ENCODE assay signal across 10 cellular contexts in genomic region chr2:232988444-232988843, GRCh38. TPM values are rescaled to one million over a fixed set of nuclear protein-coding genes. Genes with fewer than 3 reads are reported as not detected.
A peak's percentile ranks its signal among the peaks of the same experiment; 100 is the strongest.
DNase-seq lines count a peak whose midpoint lies in the region; ATAC-seq, FAIRE-seq and TF ChIP-seq lines count a peak whose summit lies in the region.
"Had no signal": no experiment of that assay in that cellular context is flagged by ENCODE, and none has a peak within 500 bp of the region (broad histone marks: within the 10 kb centered on the region; RNA-seq: fewer than 3 reads in every experiment).

No MANE protein-coding gene starts in this region.

- POLR2A ChIA-PET in A549 (lab: Yijun Ruan, JAX) = interaction anchor here (1.0 kb wide), 2 partner anchors 9 to 132 kb away, joined by 3 to 6 read pairs; no protein-coding TSS in a partner anchor

- H3K4me3 Mint-ChIP-seq in HFFc6 = peak overlapping the region; percentile 38

- CTCF ChIA-PET in A549 (lab: Yijun Ruan, JAX) = interaction anchor here (0.9 to 2.2 kb wide), 5 partner anchors 9 to 71 kb away, joined by 3 to 13 read pairs (median 4); no protein-coding TSS in a partner anchor

- intact Hi-C loops in Right ventricle myocardium inferior (cut with DNase I) = no loop called here

- peak; percentile 42; a peak in 4 of 5 replicates for TF ChIP-seq RAD21 in A549 (conservative IDR thresholded peaks at IDR 0.05 in 1 of 2, IDR thresholded peaks at IDR 0.05 in 1 of 2)

- peak overlapping the region; percentile 80 for H3K4me2 ChIP-seq in A549

- H3K9me3 ChIP-seq in A549 = peaks cover 14% of the 10 kb centered on the region; the same call in 2 of the 3 replicates

- no peak for TF ChIP-seq POLR2A in A549 (IDR thresholded peaks at IDR 0.05; ENCODE audit: low read length)

- H3K27me3 Mint-ChIP-seq in HFFc6 (ENCODE audit: insufficient read depth) = peaks cover 7% of the 10 kb centered on the region; the same call in 1 of the 2 replicates

- peak overlapping the region; percentile 83 for H3K27ac Mint-ChIP-seq in HFFc6

- H3K36me3 Mint-ChIP-seq in HFFc6 (ENCODE audit: low read depth) = peaks cover 6% of the 10 kb centered on the region; the same call in 1 of the 2 replicates

- H3K4me1 ChIP-seq in A549 = peaks cover 33% of the 10 kb centered on the region
- H3K4me1 ChIP-seq: heart right ventricle had no signal

- H3K4me3 ChIP-seq in A549 (no peak overlapping the region), astrocyte of the cerebellum (ENCODE audit: low read depth, low read length) (no peak overlapping the region)
- H3K4me3 ChIP-seq: heart right ventricle had no signal

- FAIRE-seq in A549 (lab: Jason Lieb, UNC) = peak; percentile 88

- TF ChIP-seq EP300 in A549 (IDR thresholded peaks at IDR 0.05) = peak; percentile 54 to 78; a peak in 2 of 5 replicates

- H3K4me1 Mint-ChIP-seq in HFFc6 (ENCODE audit: low read depth) = peaks cover 25% of the 10 kb centered on the region

- H3K27ac ChIP-seq in A549 = peak overlapping the region; percentile 92 to 98
- H3K27ac ChIP-seq: heart right ventricle had no signal

- H3K9me3 Mint-ChIP-seq in HFFc6 = peaks cover 5% of the 10 kb centered on the region

- in situ Hi-C loops in astrocyte of the cerebellum (cut with HindIII; ENCODE audit: low sequenced_read_pairs) = no loop called here

- WGBS in A549 (ENCODE audit: missing lambda C conversion rate) = 0% methylated on average over 5 of the region's 5 CpGs

- no peak for TF ChIP-seq CTCF in A549 (IDR thresholded peaks at IDR 0.05)
- TF ChIP-seq CTCF in HFFc6 (IDR thresholded peaks at IDR 0.05) = no peak
- no peak for TF ChIP-seq CTCF in astrocyte of the cerebellum (IDR thresholded peaks at IDR 0.05; ENCODE audit: low read depth, low read length, missing control alignments)

- ATAC-seq in A549 (peak; percentile 98 to 99), left lobe of liver (peak; percentile 75), HG03457 (IDR thresholded peaks at IDR 0.05; ENCODE audit: unreplicated experiment) (no peak), Right ventricle myocardium inferior (no peak)

- DNase-seq in A549 (ENCODE audit: low read depth in 1 of 2, low spot score in 1 of 2) (peak; percentile 96 to 98), HFFc6 (peak; percentile 98), astrocyte of the cerebellum (ENCODE audit: low read depth) (peak; percentile 90), left lobe of liver (ENCODE audit: low spot score) (peak; percentile 43), COR-L47 (lab: John Stamatoyannopoulos, UW) (no peak), Right ventricle myocardium inferior (ENCODE audit: missing footprints) (no peak)
- no peak for DNase-seq in stimulated activated CD4-positive, alpha-beta T cell treated with anti-CD3 and anti-CD28 coated beads, Interleukin-2, amount 100 ng/mL, for 24 hours
- DNase-seq: activated CD4-positive, alpha-beta T cell treated with anti-CD3 and anti-CD28 coated beads for 4 hours; heart right ventricle had no signal

TF ChIP-seq in A549, 52 proteins besides CTCF, POLR2A, EP300 and RAD21 (continues in another document):
- no peak for TF ChIP-seq KDM5A (IDR thresholded peaks at IDR 0.05)
- no peak for TF ChIP-seq EHF (CRISPR knock-in tag; IDR thresholded peaks at IDR 0.05)
- TF ChIP-seq NR3C1 (IDR thresholded peaks at IDR 0.05) = no peak
- TF ChIP-seq HOXB5 (CRISPR knock-in tag; IDR thresholded peaks at IDR 0.05) = no peak
- TF ChIP-seq HEYL (CRISPR knock-in tag; IDR thresholded peaks at IDR 0.05) = no peak
- peak; percentile 16; the same call in 1 of the 2 replicates for TF ChIP-seq ESRRA (IDR thresholded peaks at IDR 0.05; ENCODE audit: borderline replicate concordance, low read length)
- TF ChIP-seq CHD2 (IDR thresholded peaks at IDR 0.05; ENCODE audit: low read length, partially characterized antibody) = no peak
- TF ChIP-seq SREBF2 (IDR thresholded peaks at IDR 0.05) = no peak
- TF ChIP-seq POLR2AphosphoS2 (conservative IDR thresholded peaks at IDR 0.05; ENCODE audit: low read length) = no peak
- TF ChIP-seq ELK1 (IDR thresholded peaks at IDR 0.05; ENCODE audit: low read depth, low read length) = no peak
- TF ChIP-seq HOXB13 (CRISPR knock-in tag; IDR thresholded peaks at IDR 0.05; ENCODE audit: low read depth) = no peak
- TF ChIP-seq FOXS1 (CRISPR knock-in tag; IDR thresholded peaks at IDR 0.05) = no peak
- peak; percentile 62 to 85 for TF ChIP-seq CEBPB (IDR thresholded peaks at IDR 0.05)
- peak; percentile 99 for TF ChIP-seq JUNB (IDR thresholded peaks at IDR 0.05)
- no peak for TF ChIP-seq ZC3H11A (IDR thresholded peaks at IDR 0.05)
- TF ChIP-seq ZNF302 (CRISPR knock-in tag; IDR thresholded peaks at IDR 0.05) = no peak
- no peak for TF ChIP-seq TP53 (CRISPR knock-in tag; IDR thresholded peaks at IDR 0.05)
- no peak for TF ChIP-seq CHD4 (IDR thresholded peaks at IDR 0.05; ENCODE audit: borderline replicate concordance)
- no peak for TF ChIP-seq USF2 (IDR thresholded peaks at IDR 0.05)
- no peak for TF ChIP-seq HOXA7 (CRISPR knock-in tag; IDR thresholded peaks at IDR 0.05)
- peak; percentile 76 for TF ChIP-seq PBX3 (IDR thresholded peaks at IDR 0.05)
- TF ChIP-seq SMC3 (IDR thresholded peaks at IDR 0.05) = no peak; the same call in 2 of the 3 replicates
- TF ChIP-seq MAFK (IDR thresholded peaks at IDR 0.05; ENCODE audit: partially characterized antibody) = peak; percentile 16
- peak; percentile 77 for TF ChIP-seq MAX (IDR thresholded peaks at IDR 0.05)
- TF ChIP-seq E2F6 (IDR thresholded peaks at IDR 0.05; ENCODE audit: borderline replicate concordance, low read depth) = no peak
- peak; percentile 92 to 95 for TF ChIP-seq JUN (IDR thresholded peaks at IDR 0.05)
- no peak for TF ChIP-seq RFX5 (IDR thresholded peaks at IDR 0.05)
- peak; percentile 88; the same call in 1 of the 2 replicates for TF ChIP-seq GATA3 (IDR thresholded peaks at IDR 0.05; ENCODE audit: borderline replicate concordance)
- TF ChIP-seq CBX2 (IDR thresholded peaks at IDR 0.05; ENCODE audit: borderline replicate concordance, low read depth) = no peak

RNA-seq across cellular contexts. Expression of gene NGEF, which starts 24.6 kb away (rescaled TPM):
- polyA plus RNA-seq in A549 (2011; rRNA removed) (9.7 and 10.2 TPM in 2 replicates), A549 (2017; fragmentation: RNase III; extraction: RNeasy Plus Mini Kit Qiagen cat#74134 plus additional on column Dnase treatment) (5.9 to 8.1 TPM (median 7.6 TPM) in 3 replicates)
- polyA plus RNA-seq in A549 (2012; cell fraction: cytosol; rRNA removed) = 8.4 and 9.0 TPM in 2 replicates
- 17.6 and 19.0 TPM in 2 replicates for polyA plus RNA-seq in A549 (2012; cell fraction: nucleus; rRNA removed)
- polyA minus RNA-seq in A549 (2011; rRNA and poly(A)+ RNA removed) = 34.0 and 37.2 TPM in 2 replicates
- total RNA-seq in HFFc6 (2021; fragmentation: NEBNext Ultra II Directional; extraction: Animal tissue kit (Norgen Biotek cat#: 25700)) = under 1 TPM in 3 of 6 experiments, not detected in 3; 0.20 to 0.36 (median 0.28) TPM
- total RNA-seq in left lobe of liver (23.7 TPM), Right ventricle myocardium inferior (0.51 TPM)

RNA-seq across cellular contexts. Expression of gene NEU2, which starts 44.0 kb away (rescaled TPM):
- polyA plus RNA-seq in A549 (2011; rRNA removed) (not detected in 2 replicates), A549 (2017; fragmentation: RNase III; extraction: RNeasy Plus Mini Kit Qiagen cat#74134 plus additional on column Dnase treatment) (not detected in 3 replicates)
- polyA plus RNA-seq in A549 (2012; cell fraction: cytosol; rRNA removed) = not detected in 2 replicates
- polyA plus RNA-seq in A549 (2012; cell fraction: nucleus; rRNA removed) = not detected in 2 replicates
- polyA minus RNA-seq in A549 (2011; rRNA and poly(A)+ RNA removed) = not detected in 2 replicates
- total RNA-seq in HFFc6 (2021; fragmentation: NEBNext Ultra II Directional; extraction: Animal tissue kit (Norgen Biotek cat#: 25700)) = not detected
- total RNA-seq in left lobe of liver (not detected), Right ventricle myocardium inferior (not detected)
- total RNA-seq: heart right ventricle had no signal
- polyA plus RNA-seq: heart right ventricle had no signal

Comparison
In these comparisons a context has a peak if more than half of its experiments do, and no peak if none do; other contexts are left out.
1. ATAC-seq: peak in A549 (2 of 2) and left lobe of liver (single experiment); none in HG03457 (single experiment) and Right ventricle myocardium inferior (single experiment).
2. DNase-seq: peak in A549 (2 of 2), HFFc6 (single experiment), astrocyte of the cerebellum (single experiment) and left lobe of liver (single experiment); none in COR-L47 (single experiment), stimulated activated CD4-positive, alpha-beta T cell treated with anti-CD3 and anti-CD28 coated beads, Interleukin-2, amount 100 ng/mL, for 24 hours (0 of 2) and Right ventricle myocardium inferior (single experiment).
3. RNA of gene NGEF, which starts 24.6 kb away (total RNA-seq): 23.7 TPM in left lobe of liver (single experiment); 0.51 TPM in Right ventricle myocardium inferior (single experiment) and 0.20 to 0.36 TPM in HFFc6; every median in the first group is over 10 times any median in the second.